ENCODE assay signal across 8 cellular contexts in genomic region chr9:95726756-95727155, GRCh38.
A peak's percentile ranks its signal among the peaks of the same experiment; 100 is the strongest.
DNase-seq lines count a peak whose midpoint lies in the region; ATAC-seq, FAIRE-seq and TF ChIP-seq lines count a peak whose summit lies in the region.

No MANE protein-coding gene starts in this region.

- H3K4me3 Mint-ChIP-seq in progenitor cell of endocrine pancreas (ENCODE audit: low read depth), result no peak overlapping the region

- no peak overlapping the region for H3K27ac Mint-ChIP-seq in progenitor cell of endocrine pancreas

- TF ChIP-seq CTCF in D721Med (IDR thresholded peaks at IDR 0.05; ENCODE audit: insufficient read depth, missing control alignments), result peak; percentile 58
- TF ChIP-seq CTCF in progenitor cell of endocrine pancreas (IDR thresholded peaks at IDR 0.05; ENCODE audit: unreplicated experiment), result peak; percentile 64

- ATAC-seq in GM21576 (IDR thresholded peaks at IDR 0.05; ENCODE audit: unreplicated experiment), result no peak

- peaks cover 6% of the 10 kb centered on the region for H3K4me1 Mint-ChIP-seq in progenitor cell of endocrine pancreas (ENCODE audit: low read depth)

- DNase-seq in D721Med (ENCODE audit: insufficient read length, low spot score), result no peak
- peak; percentile 75 for DNase-seq in HuH-7.5 (ENCODE audit: low spot score)
- peak; percentile 35 for DNase-seq in RPMI8226
- DNase-seq in fibroblast of the conjunctiva (ENCODE audit: low read depth), result peak; percentile 53
- DNase-seq in progenitor cell of endocrine pancreas (ENCODE audit: low spot score, unreplicated experiment), result no peak
- DNase-seq in mucosa of gallbladder (ENCODE audit: low spot score), result no peak
- no peak for DNase-seq in NK-92 (lab: John Stamatoyannopoulos, UW; ENCODE audit: unreplicated experiment)

- peaks cover 3% of the 10 kb centered on the region for H3K36me3 Mint-ChIP-seq in progenitor cell of endocrine pancreas (ENCODE audit: insufficient read depth)

- no peaks in the 10 kb centered on the region for H3K27me3 Mint-ChIP-seq in progenitor cell of endocrine pancreas

- peak; percentile 6 for FAIRE-seq in D721Med (lab: Jason Lieb, UNC)

- H3K9me3 Mint-ChIP-seq in progenitor cell of endocrine pancreas (ENCODE audit: low read depth), result peaks cover 3% of the 10 kb centered on the region

Comparison
In these comparisons a context has a peak if more than half of its experiments do, and no peak if none do; other contexts are left out.
1. DNase-seq: peak in HuH-7.5 (single experiment), RPMI8226 (single experiment) and fibroblast of the conjunctiva (single experiment); none in D721Med (single experiment), progenitor cell of endocrine pancreas (single experiment), mucosa of gallbladder (single experiment) and NK-92 (single experiment).